In the genomic region with DNA sequence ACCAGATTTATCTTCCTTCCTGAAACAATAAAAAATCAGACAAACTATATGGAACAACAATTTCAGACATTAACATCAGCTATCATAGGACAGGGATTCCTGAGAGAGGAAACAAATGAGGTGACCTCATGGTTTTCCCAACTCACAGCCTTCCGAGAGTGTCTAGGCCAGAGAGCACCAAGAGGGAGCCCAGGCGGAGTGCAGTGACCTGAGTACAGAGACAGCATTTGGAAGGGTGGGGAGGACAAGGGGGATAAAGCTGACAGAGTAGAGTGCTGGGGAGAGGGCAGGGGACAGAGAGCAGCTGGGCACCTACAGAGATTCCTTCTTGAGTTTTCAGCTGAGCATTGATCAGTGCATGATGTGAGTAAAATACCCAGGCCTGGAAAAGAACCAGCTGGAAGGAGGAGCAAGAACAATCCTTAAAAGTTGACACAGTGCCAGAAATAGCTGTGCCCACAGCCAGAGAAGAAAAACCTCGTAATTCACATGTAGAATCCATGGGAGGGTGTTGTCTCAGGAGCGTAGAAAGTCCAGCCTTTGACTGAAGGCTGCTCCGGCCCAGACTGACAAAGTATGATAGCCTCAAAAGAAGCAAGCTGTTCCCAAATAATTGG, we compare ENCODE assay signal across 21 cellular contexts. TPM values are rescaled to one million over a fixed set of nuclear protein-coding genes. Genes with fewer than 3 reads are reported as not detected.
A peak's percentile ranks its signal among the peaks of the same experiment; 100 is the strongest.
DNase-seq lines count a peak whose midpoint lies in the region; ATAC-seq, FAIRE-seq and TF ChIP-seq lines count a peak whose summit lies in the region.
"Had no signal": no experiment of that assay in that cellular context is flagged by ENCODE, and none has a peak within 500 bp of the region (broad histone marks: within the 10 kb centered on the region; RNA-seq: fewer than 3 reads in every experiment).

No MANE protein-coding gene starts in this region.

- H4K20me1 ChIP-seq in astrocyte (ENCODE audit: insufficient read depth, low read length): no peaks in the 10 kb centered on the region

- FAIRE-seq in astrocyte (lab: Jason Lieb, UNC): no peak
- FAIRE-seq: GM19239, pancreas had no signal

- H3K27ac ChIP-seq in astrocyte (ENCODE audit: low read depth, low read length): no peak overlapping the region
- H3K27ac ChIP-seq: pancreas, spleen had no signal

- H3K27me3 Mint-ChIP-seq in astrocyte (ENCODE audit: low read depth, unreplicated experiment): peaks cover 1% of the 10 kb centered on the region
- H3K27me3 Mint-ChIP-seq in natural killer cell (ENCODE audit: low read depth in 2 of 2): no peaks in the 10 kb centered on the region

- peaks cover 3% of the 10 kb centered on the region for H3K9me3 Mint-ChIP-seq in astrocyte (ENCODE audit: unreplicated experiment)
- no peaks in the 10 kb centered on the region for H3K9me3 Mint-ChIP-seq in natural killer cell
- H3K9me3 Mint-ChIP-seq: activated naive CD8-positive, alpha-beta T cell treated with anti-CD3 and anti-CD28 coated beads for 36 hours; stimulated activated naive B cell treated with anti-CD40 and anti-IgM and Interleukin-4, amounts not matched to agents 10 μg/mL and 1 μg/mL and 100 μg/mL, for 72 hours had no signal

- H3K27ac Mint-ChIP-seq in astrocyte (ENCODE audit: unreplicated experiment) (peak overlapping the region; percentile 51), natural killer cell (no peak overlapping the region)
- H3K27ac Mint-ChIP-seq: activated naive CD8-positive, alpha-beta T cell treated with anti-CD3 and anti-CD28 coated beads for 36 hours; stimulated activated naive B cell treated with anti-CD40 and anti-IgM and Interleukin-4, amounts not matched to agents 10 μg/mL and 1 μg/mL and 100 μg/mL, for 72 hours had no signal

- H3K4me3 Mint-ChIP-seq in astrocyte (ENCODE audit: unreplicated experiment): no peak overlapping the region
- no peak overlapping the region for H3K4me3 Mint-ChIP-seq in natural killer cell
- H3K4me3 Mint-ChIP-seq: activated naive CD8-positive, alpha-beta T cell treated with anti-CD3 and anti-CD28 coated beads for 36 hours; stimulated activated naive B cell treated with anti-CD40 and anti-IgM and Interleukin-4, amounts not matched to agents 10 μg/mL and 1 μg/mL and 100 μg/mL, for 72 hours had no signal

- TF ChIP-seq CTCF in LNCaP clone FGC (IDR thresholded peaks at IDR 0.05; ENCODE audit: control insufficient read depth, extremely low read depth, insufficient read depth): no peak
- no peak for TF ChIP-seq CTCF in astrocyte (IDR thresholded peaks at IDR 0.05; ENCODE audit: insufficient read depth, low read depth, low read length)
- no peak for TF ChIP-seq CTCF in natural killer cell (IDR thresholded peaks at IDR 0.05)

- no peaks in the 10 kb centered on the region for H3K9me3 ChIP-seq in astrocyte (ENCODE audit: insufficient read depth, low read depth, low read length)
- H3K9me3 ChIP-seq: pancreas, spleen had no signal

- H3K4me2 ChIP-seq in astrocyte (ENCODE audit: low read length): no peak overlapping the region

- no peaks in the 10 kb centered on the region for H3K4me1 ChIP-seq in astrocyte (ENCODE audit: insufficient read depth, low read length)
- H3K4me1 ChIP-seq: pancreas, spleen had no signal

- H3K4me3 ChIP-seq in LNCaP clone FGC (ENCODE audit: low read depth, low read length): no peak overlapping the region
- no peak overlapping the region for H3K4me3 ChIP-seq in astrocyte (ENCODE audit: insufficient read depth, low read depth, low read length)
- H3K4me3 ChIP-seq: pancreas, spleen had no signal

- H3K36me3 ChIP-seq in astrocyte (ENCODE audit: insufficient read depth, low read length): no peaks in the 10 kb centered on the region
- H3K36me3 ChIP-seq: pancreas, spleen had no signal

- H2AFZ ChIP-seq in astrocyte (ENCODE audit: low read depth, low read length): no peak overlapping the region

- H3K36me3 Mint-ChIP-seq in astrocyte (ENCODE audit: low read depth, unreplicated experiment) (peaks cover 4% of the 10 kb centered on the region), natural killer cell (no peaks in the 10 kb centered on the region)
- H3K36me3 Mint-ChIP-seq: activated naive CD8-positive, alpha-beta T cell treated with anti-CD3 and anti-CD28 coated beads for 36 hours; stimulated activated naive B cell treated with anti-CD40 and anti-IgM and Interleukin-4, amounts not matched to agents 10 μg/mL and 1 μg/mL and 100 μg/mL, for 72 hours had no signal

- H3K79me2 ChIP-seq in astrocyte (ENCODE audit: insufficient read depth, low read length): no peaks in the 10 kb centered on the region

- DNase-seq in COR-L47 (lab: John Stamatoyannopoulos, UW) (peak; percentile 35), LNCaP clone FGC (ENCODE audit: low read depth) (peak; percentile 82), astrocyte (ENCODE audit: low read depth) (no peak), left lobe of liver (ENCODE audit: low spot score) (no peak), anterior cingulate cortex (lab: John Stamatoyannopoulos, UW) (no peak), natural killer cell (no peak)
- no peak for DNase-seq in activated T-cell treated with anti-CD3 and anti-CD28 coated beads, Interleukin-2, amount 50 U/mL, for 1 hour
- DNase-seq: activated CD4-positive, alpha-beta T cell treated with anti-CD3 and anti-CD28 coated beads, Interleukin-2, amount 50 U/mL, for 48 hours; activated naive CD8-positive, alpha-beta T cell treated with anti-CD3 and anti-CD28 coated beads for 36 hours; activated T-cell treated with anti-CD3 and anti-CD28 coated beads, Interleukin-2, amount 50 U/mL, for 48 hours; central memory CD4-positive, alpha-beta T cell; effector memory CD4-positive, alpha-beta T cell; NCI-H1048; NCI-H510A; pancreas; PC-3; spleen; stimulated activated naive B cell treated with anti-CD40 and anti-IgM and Interleukin-4, amounts not matched to agents 10 μg/mL and 1 μg/mL and 100 μg/mL, for 72 hours; SW 1271; trophoblast cell had no signal

- peaks cover 10% of the 10 kb centered on the region for H3K4me1 Mint-ChIP-seq in astrocyte (ENCODE audit: low read depth, unreplicated experiment)
- no peaks in the 10 kb centered on the region for H3K4me1 Mint-ChIP-seq in natural killer cell
- H3K4me1 Mint-ChIP-seq: activated naive CD8-positive, alpha-beta T cell treated with anti-CD3 and anti-CD28 coated beads for 36 hours had no signal

- H3K9ac ChIP-seq in astrocyte (ENCODE audit: low read length): no peak overlapping the region

- no peaks in the 10 kb centered on the region for H3K27me3 ChIP-seq in astrocyte (ENCODE audit: insufficient read depth, low read length)
- H3K27me3 ChIP-seq: pancreas had no signal

- intact Hi-C loops in natural killer cell (cut with micrococcal nuclease): no loop called here

- peak; percentile 40 for ATAC-seq in left lobe of liver
- ATAC-seq in natural killer cell: no peak
- ATAC-seq: pancreas; PC-3; stimulated activated naive B cell treated with anti-CD40 and anti-IgM and Interleukin-4, amounts not matched to agents 10 μg/mL and 1 μg/mL and 100 μg/mL, for 72 hours had no signal

RNA-seq across cellular contexts. Expression of gene PANX2, which starts 34.0 kb away (rescaled TPM):
- total RNA-seq in astrocyte (2.3 and 2.8 TPM in 2 replicates), left lobe of liver (10.6 TPM), natural killer cell (1 to 10 TPM in 1 of 3 donors, under 1 TPM in 2; 0.16 to 3.4 (median 0.27) TPM)

RNA-seq across cellular contexts. Expression of gene MOV10L1, which starts 46.7 kb away (rescaled TPM):
- total RNA-seq in astrocyte (0.61 and 0.62 TPM in 2 replicates), left lobe of liver (not detected), natural killer cell (1 to 10 TPM in 2 of 3 donors, not detected in 1; 1.0 to 1.7 TPM)

RNA-seq across cellular contexts. Expression of gene TRABD, which starts 49.2 kb away (rescaled TPM):
- total RNA-seq in astrocyte: 34.0 and 35.7 TPM in 2 replicates
- 25.9 TPM for total RNA-seq in left lobe of liver
- 100 to 1,000 TPM; 129 to 138 (median 132) TPM for total RNA-seq in natural killer cell

RNA-seq across cellular contexts. Expression of gene MLC1, which starts 51.3 kb away (rescaled TPM):
- total RNA-seq in astrocyte: 0.09 and 0.70 TPM in 2 replicates
- not detected for total RNA-seq in left lobe of liver
- total RNA-seq in natural killer cell: 10 to 100 TPM; 67.7 to 96.1 (median 73.7) TPM

Comparison
In these comparisons a context has a peak if more than half of its experiments do, and no peak if none do; other contexts are left out.
1. DNase-seq: peak in COR-L47 (single experiment) and LNCaP clone FGC (single experiment); none in astrocyte (single experiment), left lobe of liver (single experiment), activated T-cell treated with anti-CD3 and anti-CD28 coated beads, Interleukin-2, amount 50 U/mL, for 1 hour (single experiment), anterior cingulate cortex (0 of 58) and natural killer cell (single experiment).